ENCODE assay signal across 12 cellular contexts in genomic region chrX:53354669-53355068, GRCh38.
"Had no signal": no experiment of that assay in that cellular context is flagged by ENCODE, and none has a peak within 500 bp of the region (broad histone marks: within the 10 kb centered on the region; RNA-seq: fewer than 3 reads in every experiment).

No MANE protein-coding gene starts in this region.

- H3K27me3 ChIP-seq: gastroesophageal sphincter had no signal

- H2AFZ ChIP-seq: parathyroid adenoma had no signal

- H3K4me1 ChIP-seq: gastroesophageal sphincter, parathyroid adenoma had no signal

- H3K36me3 ChIP-seq: gastroesophageal sphincter, thoracic aorta had no signal

- H3K9ac ChIP-seq: parathyroid adenoma had no signal

- DNase-seq: activated CD4-positive, CD25-positive, alpha-beta regulatory T cell; activated naive CD4-positive, alpha-beta T cell treated with anti-CD3 and anti-CD28 coated beads, Interleukin-2, amount 50 U/mL, for 16 hours; amniotic stem cell; kidney; left ventricle myocardium superior; retina; stimulated activated CD4-positive, alpha-beta T cell treated with anti-CD3 and anti-CD28 coated beads, Interleukin-4, amount 100 ng/mL, for 4 hours; stimulated activated naive CD8-positive, alpha-beta T cell treated with anti-CD3 and anti-CD28 coated beads, Interleukin-15, amount 100 ng/mL, for 72 hours; T-helper 17 cell had no signal

- H3K9me3 ChIP-seq: gastroesophageal sphincter, thoracic aorta had no signal

- H3K4me3 ChIP-seq: gastroesophageal sphincter, thoracic aorta had no signal

- ATAC-seq: gastroesophageal sphincter; left ventricle myocardium superior; stimulated activated naive CD8-positive, alpha-beta T cell treated with anti-CD3 and anti-CD28 coated beads, Interleukin-15, amount 100 ng/mL, for 72 hours; T-helper 17 cell had no signal

- H3K79me2 ChIP-seq: parathyroid adenoma had no signal

- H3K27ac ChIP-seq: gastroesophageal sphincter, parathyroid adenoma, thoracic aorta had no signal
